In the genomic region with DNA sequence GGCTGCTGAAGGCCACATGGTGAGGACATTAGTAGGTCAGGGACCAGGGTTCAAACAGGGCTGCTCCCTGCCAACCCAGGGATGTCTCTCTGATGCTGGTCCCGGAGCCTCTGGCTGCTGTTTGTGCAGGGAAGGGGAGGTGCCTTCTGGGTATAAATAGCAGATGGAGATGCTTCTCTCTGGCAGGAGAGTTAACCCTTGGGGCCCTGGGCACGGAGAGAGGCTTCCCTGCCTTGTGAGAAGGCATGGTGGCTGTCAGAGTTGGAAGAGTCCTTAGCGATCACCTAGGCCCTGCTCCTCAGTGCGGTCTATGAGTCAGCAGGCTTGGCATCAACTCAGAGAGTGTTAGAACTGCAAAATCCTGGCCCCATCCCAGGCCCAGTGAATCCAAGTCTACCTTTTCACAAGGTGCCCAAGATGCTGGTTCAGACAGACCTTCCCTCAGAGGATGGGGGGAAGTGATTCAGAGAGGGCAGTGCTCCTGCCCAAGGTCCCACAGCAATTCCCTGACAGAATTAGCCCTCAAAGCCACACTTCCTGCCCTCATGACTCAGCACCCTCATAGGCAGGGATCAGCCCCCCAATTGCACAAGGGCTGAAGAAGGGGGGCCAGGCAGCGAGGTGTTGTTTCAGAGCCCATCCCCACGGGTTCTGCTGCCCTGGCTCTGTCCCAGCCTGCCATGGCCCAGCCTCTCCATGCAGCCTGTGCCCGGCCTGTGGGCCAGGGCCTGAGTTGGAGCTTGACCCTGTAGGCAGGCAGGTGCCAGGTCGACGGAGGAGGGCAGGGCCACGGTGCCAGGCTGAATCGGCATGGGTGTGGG, we compare ENCODE assay signal across 10 cellular contexts. TPM values are rescaled to one million over a fixed set of nuclear protein-coding genes. Genes with fewer than 3 reads are reported as not detected.
A peak's percentile ranks its signal among the peaks of the same experiment; 100 is the strongest.
DNase-seq lines count a peak whose midpoint lies in the region; ATAC-seq and TF ChIP-seq lines count a peak whose summit lies in the region.
"Had no signal": no experiment of that assay in that cellular context is flagged by ENCODE, and none has a peak within 500 bp of the region (broad histone marks: within the 10 kb centered on the region; RNA-seq: fewer than 3 reads in every experiment).

No MANE protein-coding gene starts in this region.

- TF ChIP-seq CTCF in AG04449 (IDR thresholded peaks at IDR 0.05; ENCODE audit: insufficient read depth, low read length, missing control alignments) (no peak), astrocyte of the spinal cord (IDR thresholded peaks at IDR 0.05; ENCODE audit: low read depth, low read length) (no peak)

- DNase-seq in AG04449 (ENCODE audit: low read depth, low spot score) (peak; percentile 44), LHCN-M2 (ENCODE audit: low read depth) (peak; percentile 86), astrocyte of the spinal cord (ENCODE audit: low read depth, low spot score) (peak; percentile 89), left kidney (ENCODE audit: low read depth, low spot score) (peak; percentile 64)

- H3K4me3 ChIP-seq in AG04449 (ENCODE audit: low read depth, low read length): peak overlapping the region; percentile 43
- no peak overlapping the region for H3K4me3 ChIP-seq in astrocyte of the spinal cord (ENCODE audit: low read depth, low read length)
- H3K4me3 ChIP-seq: skin epidermis had no signal

- CTCF ChIA-PET in AG04449 (lab: Yijun Ruan, JAX): interaction anchor here (0.9 to 15.7 kb wide), 3 partner anchors 9 to 102 kb away, joined by 4 to 265 read pairs (median 7); no protein-coding TSS in a partner anchor

- ATAC-seq in GM18907 (IDR thresholded peaks at IDR 0.05; ENCODE audit: unreplicated experiment) (no peak), HG02798 (IDR thresholded peaks at IDR 0.05; ENCODE audit: poor library complexity, unreplicated experiment) (no peak), HG02588 (IDR thresholded peaks at IDR 0.05; ENCODE audit: unreplicated experiment) (no peak), HG02571 (IDR thresholded peaks at IDR 0.05; ENCODE audit: unreplicated experiment) (no peak)
- ATAC-seq: activated naive CD4-positive, alpha-beta T cell treated with anti-CD3 and anti-CD28 coated beads, Interleukin-2, amount 50 U/mL, for 72 hours had no signal

- in situ Hi-C loops in astrocyte of the spinal cord (cut with HindIII; ENCODE audit: low sequenced_read_pairs): no loop called here

- POLR2A ChIA-PET in AG04449 (lab: Yijun Ruan, JAX): interaction anchor here (0.7 kb wide), 1 partner anchor 13 kb away, joined by 3 read pairs; no protein-coding TSS in a partner anchor

RNA-seq across cellular contexts. Expression of a gene that starts 25.6 kb away (rescaled TPM):
- 0.13 and 2.1 TPM in 2 replicates for total RNA-seq in LHCN-M2 (2014; rRNA removed)
- 1.1 TPM for polyA plus RNA-seq in LHCN-M2 (2012)
- total RNA-seq: activated naive CD4-positive, alpha-beta T cell treated with anti-CD3 and anti-CD28 coated beads, Interleukin-2, amount 50 U/mL, for 72 hours had no signal

RNA-seq across cellular contexts. Expression of a gene that starts 38.7 kb away (rescaled TPM):
- total RNA-seq in LHCN-M2 (2014; rRNA removed): 6.2 and 11.0 TPM in 2 replicates
- 1.8 TPM for polyA plus RNA-seq in LHCN-M2 (2012)
- total RNA-seq: activated naive CD4-positive, alpha-beta T cell treated with anti-CD3 and anti-CD28 coated beads, Interleukin-2, amount 50 U/mL, for 72 hours had no signal
